ENCODE assay signal across 8 cellular contexts in genomic region chr1:2643414-2644077, GRCh38. TPM values are rescaled to one million over a fixed set of nuclear protein-coding genes. Genes with fewer than 3 reads are reported as not detected.
DNase-seq lines count a peak whose midpoint lies in the region; ATAC-seq and TF ChIP-seq lines count a peak whose summit lies in the region.

No MANE protein-coding gene starts in this region.

- H3K36me3 Mint-ChIP-seq in naive thymus-derived CD8-positive, alpha-beta T cell, result peaks cover 0 to 13% (median 3%) of the 10 kb centered on the region in 3 donors

- peaks cover 8 to 30% (median 18%) of the 10 kb centered on the region in 4 donors for H3K4me1 Mint-ChIP-seq in naive thymus-derived CD8-positive, alpha-beta T cell

- H3K4me3 ChIP-seq in AG04450 (ENCODE audit: low read depth, low read length) (peak overlapping the region; percentile 81), HUES48 (ENCODE audit: low read depth, low read length) (peak overlapping the region; percentile 67), choroid plexus epithelial cell (ENCODE audit: low read depth, low read length) (peak overlapping the region; percentile 81)

- H3K9me3 ChIP-seq in AG04450 (ENCODE audit: control insufficient read depth, insufficient read depth, low read length), result peaks cover 18% of the 10 kb centered on the region
- H3K9me3 ChIP-seq in HUES48 (ENCODE audit: control insufficient read depth, insufficient read depth, low read length), result peaks cover 14% of the 10 kb centered on the region; the same call in 1 of the 2 replicates

- H3K27ac ChIP-seq in AG04450 (ENCODE audit: low read depth, low read length), result no peak overlapping the region
- no peak overlapping the region for H3K27ac ChIP-seq in HUES48 (ENCODE audit: low read depth, low read length)

- no peaks in the 10 kb centered on the region for H3K27me3 Mint-ChIP-seq in naive thymus-derived CD8-positive, alpha-beta T cell

- H3K27me3 ChIP-seq in AG04450 (ENCODE audit: control insufficient read depth, insufficient read depth, low read length), result no peaks in the 10 kb centered on the region
- 0 out of 2 replicates have a peak, but pooled peaks cover 8% of the 10 kb centered on the region for H3K27me3 ChIP-seq in HUES48 (ENCODE audit: control insufficient read depth, insufficient read depth, low read length)

- POLR2A ChIA-PET in AG04450 (lab: Yijun Ruan, JAX), result no interaction called here
- POLR2A ChIA-PET in naive thymus-derived CD8-positive, alpha-beta T cell (lab: Charles Lee), result interaction anchor here (0.7 to 4.9 kb wide), 8 partner anchors 20 to 1268 kb away, joined by 3 to 50 read pairs (median 4); partner anchors contain the start of genes PRXL2B and TNFRSF14

- H3K9ac ChIP-seq in HUES48 (ENCODE audit: low read depth, low read length), result no peak overlapping the region

- H3K36me3 ChIP-seq in HUES48 (ENCODE audit: control insufficient read depth, insufficient read depth, low read length), result no peaks in the 10 kb centered on the region

- no peak for ATAC-seq in naive thymus-derived CD8-positive, alpha-beta T cell

- CTCF ChIA-PET in AG04450 (lab: Charles Lee), result no interaction called here

- H3K4me1 ChIP-seq in HUES48 (ENCODE audit: control insufficient read depth, insufficient read depth, low read length), result peaks cover 5% of the 10 kb centered on the region; the same call in 1 of the 2 replicates

- no peak for DNase-seq in AG04450 (ENCODE audit: low read depth, low spot score)
- no peak for DNase-seq in choroid plexus epithelial cell (ENCODE audit: low read depth)
- peak in 1 of 10 donors; percentile 17 for DNase-seq in naive thymus-derived CD8-positive, alpha-beta T cell
- DNase-seq in effector CD4-positive, alpha-beta T cell, result no peak
- DNase-seq in NCI-H1105 treated with DMSO at 0.1 percent for 48 hours (lab: John Stamatoyannopoulos, UW), result no peak
- DNase-seq in NOMO-1 treated with dmso at 0.1 percent for 144 hours (lab: John Stamatoyannopoulos, UW; ENCODE audit: unreplicated experiment), result no peak
- no peak for DNase-seq in COLO829 (ENCODE audit: low spot score)

- H3K27ac Mint-ChIP-seq in naive thymus-derived CD8-positive, alpha-beta T cell, result peak overlapping the region in 9 of 10 donors; percentile 26 to 91 (median 76)

- peak overlapping the region; percentile 42 to 94 (median 74) for H3K4me3 Mint-ChIP-seq in naive thymus-derived CD8-positive, alpha-beta T cell

- H3K9me3 Mint-ChIP-seq in naive thymus-derived CD8-positive, alpha-beta T cell, result peaks cover 6 to 21% (median 11%) of the 10 kb centered on the region in 9 donors

- TF ChIP-seq CTCF in AG04450 (IDR thresholded peaks at IDR 0.05; ENCODE audit: low read depth, low read length) (no peak), choroid plexus epithelial cell (conservative IDR thresholded peaks at IDR 0.05; ENCODE audit: low read depth, low read length) (no peak)

RNA-seq across cellular contexts. Expression of gene MMEL1, which starts 10.7 kb away (rescaled TPM):
- polyA plus RNA-seq in AG04450 (2011; rRNA removed), result 0.10 and 0.21 TPM in 2 replicates
- polyA minus RNA-seq in AG04450 (2011; rRNA and poly(A)+ RNA removed), result not detected in 2 replicates
- 1 to 10 TPM; 2.5 to 3.3 TPM for total RNA-seq in naive thymus-derived CD8-positive, alpha-beta T cell
- polyA plus RNA-seq in naive thymus-derived CD8-positive, alpha-beta T cell, result 10 to 100 TPM in 1 of 3 donors, 1 to 10 TPM in 2; 6.0 to 18.9 (median 9.6) TPM

RNA-seq across cellular contexts. Expression of gene PRXL2B, which starts 57.0 kb away (rescaled TPM):
- polyA plus RNA-seq in AG04450 (2011; rRNA removed), result 10.2 and 14.3 TPM in 2 replicates
- polyA minus RNA-seq in AG04450 (2011; rRNA and poly(A)+ RNA removed), result 8.3 and 11.3 TPM in 2 replicates
- total RNA-seq in naive thymus-derived CD8-positive, alpha-beta T cell, result 10 to 100 TPM; 39.6 to 45.4 TPM
- 10 to 100 TPM; 20.6 to 37.5 (median 27.4) TPM for polyA plus RNA-seq in naive thymus-derived CD8-positive, alpha-beta T cell
